In genomic region chr10:53315709-53316108, GRCh38 we compare ENCODE assay signal across 1 cellular context.
TF ChIP-seq lines count a peak whose summit lies in the region.

No MANE protein-coding gene starts in this region.

TF ChIP-seq in endothelial cell of umbilical vein, 7 proteins besides CTCF, POLR2A, EP300 and RAD21:
- TF ChIP-seq MYC (IDR thresholded peaks at IDR 0.05; ENCODE audit: low read depth, low read length) (no peak), GATA2 (IDR thresholded peaks at IDR 0.05; ENCODE audit: insufficient read depth, insufficient read length, low read depth, low read length) (no peak), POLR2AphosphoS5 (IDR thresholded peaks at IDR 0.05; ENCODE audit: insufficient read depth, low read depth, low read length) (no peak), JUN (IDR thresholded peaks at IDR 0.05; ENCODE audit: borderline replicate concordance, insufficient read depth, insufficient read length, low read depth) (no peak), EZH2 (IDR thresholded peaks at IDR 0.05; ENCODE audit: borderline replicate concordance, low read depth, low read length, severe bottlenecking) (no peak), MAX (IDR thresholded peaks at IDR 0.05; ENCODE audit: insufficient read depth, insufficient read length) (no peak), FOS (IDR thresholded peaks at IDR 0.05; ENCODE audit: borderline replicate concordance, insufficient read depth, low read length) (no peak)
TF ChIP-seq in endothelial cell of umbilical vein: peak in this region for 0.
